In genomic region chr11:87022254-87022653, GRCh38 we compare ENCODE assay signal across 18 cellular contexts. TPM values are rescaled to one million over a fixed set of nuclear protein-coding genes. Genes with fewer than 3 reads are reported as not detected.
DNase-seq lines count a peak whose midpoint lies in the region; ATAC-seq and TF ChIP-seq lines count a peak whose summit lies in the region.
"Had no signal": no experiment of that assay in that cellular context is flagged by ENCODE, and none has a peak within 500 bp of the region (broad histone marks: within the 10 kb centered on the region; RNA-seq: fewer than 3 reads in every experiment).

No MANE protein-coding gene starts in this region.

- H3K27ac ChIP-seq in gastroesophageal sphincter = no peak overlapping the region
- H3K27ac ChIP-seq: heart right ventricle had no signal

- TF ChIP-seq CTCF in gastroesophageal sphincter (IDR thresholded peaks at IDR 0.05) = no peak

- peak overlapping the region; percentile 42 for H3K27ac Mint-ChIP-seq in activated T-helper 2 cell treated with anti-CD3 and anti-CD28 coated beads, Interferon-gamma antibody, Interleukin-2, Interleukin-4, amounts not matched to agents 10 μg/mL and 5 μg/mL and 100 μg/mL, durations not matched to agents 14 hours and 24 hours and 36 hours
- no peak overlapping the region for H3K27ac Mint-ChIP-seq in stimulated activated naive B cell treated with anti-CD40 and anti-IgM and Interleukin-4, amounts not matched to agents 10 μg/mL and 1 μg/mL and 100 μg/mL, for 72 hours
- H3K27ac Mint-ChIP-seq: activated naive CD8-positive, alpha-beta T cell treated with anti-CD3 and anti-CD28 coated beads, Interleukin-2, amount 10 ng/mL, durations not matched to agents 7 days and 5 days had no signal

- peak; percentile 13 for DNase-seq in activated T-helper 2 cell treated with anti-CD3 and anti-CD28 coated beads, Interferon-gamma antibody, Interleukin-2, Interleukin-4, amounts not matched to agents 10 μg/mL and 5 μg/mL and 100 μg/mL, durations not matched to agents 14 hours and 24 hours and 36 hours (ENCODE audit: low spot score)
- no peak for DNase-seq in stimulated activated naive B cell treated with anti-CD40 and anti-IgM and Interleukin-4, amounts not matched to agents 10 μg/mL and 1 μg/mL and 100 μg/mL, for 72 hours
- DNase-seq in middle frontal gyrus (ENCODE audit: extremely low spot score, low spot score) (no peak), DMS79 treated with DMSO at 0.1 percent for 48 hours (lab: John Stamatoyannopoulos, UW) (no peak)
- DNase-seq: activated CD4-positive, alpha-beta T cell treated with anti-CD3 and anti-CD28 coated beads, Interleukin-2, amount 50 U/mL, for 48 hours; activated naive CD8-positive, alpha-beta T cell treated with anti-CD3 and anti-CD28 coated beads, Interleukin-2, amount 10 ng/mL, durations not matched to agents 7 days and 5 days; activated T-cell treated with anti-CD3 and anti-CD28 coated beads, Interleukin-2, amount 50 U/mL, for 4 hours; CD4-positive, CD25-positive, alpha-beta regulatory T cell; GF-D8; heart right ventricle; NCI-H2227 treated with DMSO at 0.1 percent for 48 hours; occipital lobe; PC-3; stimulated activated CD4-positive, alpha-beta T cell treated with anti-CD3 and anti-CD28 coated beads, Interleukin-12 subunit alpha, Interleukin-12 subunit beta, amount 100 ng/mL, for 4 hours had no signal

- H3K9me3 ChIP-seq in gastroesophageal sphincter = no peaks in the 10 kb centered on the region
- H3K9me3 ChIP-seq: heart right ventricle had no signal

- H3K27me3 ChIP-seq in gastroesophageal sphincter = no peaks in the 10 kb centered on the region
- H3K27me3 ChIP-seq: heart right ventricle had no signal

- no peak overlapping the region for H3K4me3 ChIP-seq in gastroesophageal sphincter
- H3K4me3 ChIP-seq: heart right ventricle had no signal

- ATAC-seq in GM18505 (IDR thresholded peaks at IDR 0.05; ENCODE audit: unreplicated experiment) (peak; percentile 71), GM21447 (IDR thresholded peaks at IDR 0.05; ENCODE audit: unreplicated experiment) (peak; percentile 61), HG02981 (IDR thresholded peaks at IDR 0.05; ENCODE audit: unreplicated experiment) (peak; percentile 51), gastroesophageal sphincter (no peak)
- ATAC-seq in stimulated activated naive B cell treated with anti-CD40 and anti-IgM and Interleukin-4, amounts not matched to agents 10 μg/mL and 1 μg/mL and 100 μg/mL, for 72 hours (replicated peaks) = no peak
- ATAC-seq: activated T-cell treated with anti-CD3 and anti-CD28 coated beads, Interleukin-2, amount 50 U/mL, for 4 hours; heart right ventricle; PC-3 had no signal

- H3K4me1 ChIP-seq in gastroesophageal sphincter = peaks cover 0 to 7% (median 0%) of the 10 kb centered on the region in 3 donors

- H3K4me3 Mint-ChIP-seq in activated T-helper 2 cell treated with anti-CD3 and anti-CD28 coated beads, Interferon-gamma antibody, Interleukin-2, Interleukin-4, amounts not matched to agents 10 μg/mL and 5 μg/mL and 100 μg/mL, durations not matched to agents 14 hours and 24 hours and 36 hours (ENCODE audit: low read depth) = no peak overlapping the region
- H3K4me3 Mint-ChIP-seq in stimulated activated naive B cell treated with anti-CD40 and anti-IgM and Interleukin-4, amounts not matched to agents 10 μg/mL and 1 μg/mL and 100 μg/mL, for 72 hours = no peak overlapping the region
- H3K4me3 Mint-ChIP-seq: activated naive CD8-positive, alpha-beta T cell treated with anti-CD3 and anti-CD28 coated beads, Interleukin-2, amount 10 ng/mL, durations not matched to agents 7 days and 5 days; activated T-cell treated with anti-CD3 and anti-CD28 coated beads, Interleukin-2, amount 50 U/mL, for 4 hours had no signal

- WGBS in gastroesophageal sphincter (ENCODE audit: low coverage in 1 of 2), 2 donors = 93% methylated on average over 1 of the region's 1 CpG; no CpG with 5 or more reads in 1 of the 2 donors

- H3K36me3 ChIP-seq in gastroesophageal sphincter = no peaks in the 10 kb centered on the region
- H3K36me3 ChIP-seq: heart right ventricle had no signal

- peaks cover 10% of the 10 kb centered on the region for H3K36me3 Mint-ChIP-seq in activated T-helper 2 cell treated with anti-CD3 and anti-CD28 coated beads, Interferon-gamma antibody, Interleukin-2, Interleukin-4, amounts not matched to agents 10 μg/mL and 5 μg/mL and 100 μg/mL, durations not matched to agents 14 hours and 24 hours and 36 hours (ENCODE audit: low read depth)
- H3K36me3 Mint-ChIP-seq in stimulated activated naive B cell treated with anti-CD40 and anti-IgM and Interleukin-4, amounts not matched to agents 10 μg/mL and 1 μg/mL and 100 μg/mL, for 72 hours = no peaks in the 10 kb centered on the region
- H3K36me3 Mint-ChIP-seq: activated naive CD8-positive, alpha-beta T cell treated with anti-CD3 and anti-CD28 coated beads, Interleukin-2, amount 10 ng/mL, durations not matched to agents 7 days and 5 days; CD4-positive, CD25-positive, alpha-beta regulatory T cell had no signal

- TF ChIP-seq POLR2A in GM18505 (IDR thresholded peaks at IDR 0.05; ENCODE audit: borderline replicate concordance, extremely low read depth, insufficient read depth, insufficient read length) (no peak), gastroesophageal sphincter (IDR thresholded peaks at IDR 0.05) (no peak)

- H3K27me3 Mint-ChIP-seq in activated T-helper 2 cell treated with anti-CD3 and anti-CD28 coated beads, Interferon-gamma antibody, Interleukin-2, Interleukin-4, amounts not matched to agents 10 μg/mL and 5 μg/mL and 100 μg/mL, durations not matched to agents 14 hours and 24 hours and 36 hours (ENCODE audit: low read depth) = peaks cover 5% of the 10 kb centered on the region
- H3K27me3 Mint-ChIP-seq in stimulated activated naive B cell treated with anti-CD40 and anti-IgM and Interleukin-4, amounts not matched to agents 10 μg/mL and 1 μg/mL and 100 μg/mL, for 72 hours = peaks cover 8 to 10% of the 10 kb centered on the region in 2 donors

- H3K4me1 Mint-ChIP-seq in activated T-helper 2 cell treated with anti-CD3 and anti-CD28 coated beads, Interferon-gamma antibody, Interleukin-2, Interleukin-4, amounts not matched to agents 10 μg/mL and 5 μg/mL and 100 μg/mL, durations not matched to agents 14 hours and 24 hours and 36 hours (ENCODE audit: low read depth) = peaks cover 24% of the 10 kb centered on the region
- H3K4me1 Mint-ChIP-seq in stimulated activated naive B cell treated with anti-CD40 and anti-IgM and Interleukin-4, amounts not matched to agents 10 μg/mL and 1 μg/mL and 100 μg/mL, for 72 hours = no peaks in the 10 kb centered on the region
- H3K4me1 Mint-ChIP-seq: CD4-positive, CD25-positive, alpha-beta regulatory T cell had no signal

- no peak for TF ChIP-seq EP300 in gastroesophageal sphincter (IDR thresholded peaks at IDR 0.05)

- intact Hi-C loops in activated T-helper 2 cell treated with anti-CD3 and anti-CD28 coated beads, Interferon-gamma antibody, Interleukin-2, Interleukin-4, amounts not matched to agents 10 μg/mL and 5 μg/mL and 100 μg/mL, durations not matched to agents 14 hours and 24 hours and 36 hours (cut with micrococcal nuclease) = loop anchor here (1.0 kb wide), 2 partner anchors 8 to 19 kb away; no protein-coding TSS in a partner anchor

- peaks cover 11% of the 10 kb centered on the region for H3K9me3 Mint-ChIP-seq in activated T-helper 2 cell treated with anti-CD3 and anti-CD28 coated beads, Interferon-gamma antibody, Interleukin-2, Interleukin-4, amounts not matched to agents 10 μg/mL and 5 μg/mL and 100 μg/mL, durations not matched to agents 14 hours and 24 hours and 36 hours
- H3K9me3 Mint-ChIP-seq in stimulated activated naive B cell treated with anti-CD40 and anti-IgM and Interleukin-4, amounts not matched to agents 10 μg/mL and 1 μg/mL and 100 μg/mL, for 72 hours = peaks cover 0 to 4% of the 10 kb centered on the region in 2 donors
- H3K9me3 Mint-ChIP-seq: activated naive CD8-positive, alpha-beta T cell treated with anti-CD3 and anti-CD28 coated beads, Interleukin-2, amount 10 ng/mL, durations not matched to agents 7 days and 5 days; activated T-cell treated with anti-CD3 and anti-CD28 coated beads, Interleukin-2, amount 50 U/mL, for 4 hours had no signal

RNA-seq across cellular contexts. Expression of gene TMEM135, which starts 15.5 kb away (rescaled TPM):
- total RNA-seq in activated T-helper 2 cell treated with anti-CD3 and anti-CD28 coated beads, Interferon-gamma antibody, Interleukin-2, Interleukin-4, amounts not matched to agents 10 μg/mL and 5 μg/mL and 100 μg/mL, durations not matched to agents 14 hours and 24 hours and 36 hours = 39.7 and 40.2 TPM in 2 replicates
- total RNA-seq in gastroesophageal sphincter = 10 to 100 TPM in 3 of 4 donors, 1 to 10 TPM in 1; 9.6 to 25.7 (median 17.0) TPM

Comparison
In these comparisons a context has a peak if more than half of its experiments do, and no peak if none do; other contexts are left out.
1. ATAC-seq: peak in GM18505 (single experiment), GM21447 (single experiment) and HG02981 (single experiment); none in stimulated activated naive B cell treated with anti-CD40 and anti-IgM and Interleukin-4, amounts not matched to agents 10 μg/mL and 1 μg/mL and 100 μg/mL, for 72 hours (0 of 2) and gastroesophageal sphincter (single experiment).